ENCODE assay signal across 1 cellular context in genomic region chr11:68750988-68751325, GRCh38.
TF ChIP-seq lines count a peak whose summit lies in the region.

No MANE protein-coding gene starts in this region.

TF ChIP-seq in H1, 55 proteins besides CTCF, POLR2A, EP300 and RAD21:
- TF ChIP-seq SRF (IDR thresholded peaks at IDR 0.05; ENCODE audit: low read depth, low read length), result no peak
- no peak for TF ChIP-seq EGR1 (IDR thresholded peaks at IDR 0.05; ENCODE audit: borderline replicate concordance, low read depth, low read length)
- TF ChIP-seq TAF1 (IDR thresholded peaks at IDR 0.05; ENCODE audit: low read depth, low read length), result no peak
- no peak for TF ChIP-seq CREB1 (IDR thresholded peaks at IDR 0.05)
- TF ChIP-seq BCL11A (IDR thresholded peaks at IDR 0.05; ENCODE audit: low read depth in 2 of 2, low read length in 2 of 2), result no peak
- TF ChIP-seq POU5F1 (IDR thresholded peaks at IDR 0.05; ENCODE audit: low read depth, low read length), result no peak
- TF ChIP-seq CHD2 (IDR thresholded peaks at IDR 0.05; ENCODE audit: low read length), result no peak
- TF ChIP-seq SIX5 (IDR thresholded peaks at IDR 0.05; ENCODE audit: low read depth, low read length), result no peak
- no peak for TF ChIP-seq TEAD4 (IDR thresholded peaks at IDR 0.05; ENCODE audit: low read depth, low read length)
- TF ChIP-seq POLR2AphosphoS5 (IDR thresholded peaks at IDR 0.05; ENCODE audit: low read depth, low read length), result no peak
- no peak for TF ChIP-seq TAF7 (optimal IDR thresholded peaks at IDR 0.05; ENCODE audit: borderline replicate concordance, low read depth, low read length)
- no peak for TF ChIP-seq RBBP5 (IDR thresholded peaks at IDR 0.05; ENCODE audit: borderline replicate concordance, low read depth, low read length)
- TF ChIP-seq CTBP2 (IDR thresholded peaks at IDR 0.05; ENCODE audit: borderline replicate concordance, insufficient read depth, insufficient read length, low read length), result no peak
